ENCODE assay signal across 21 cellular contexts in genomic region chr17:31570231-31570630, GRCh38.
DNase-seq lines count a peak whose midpoint lies in the region; ATAC-seq lines count a peak whose summit lies in the region.
"Had no signal": no experiment of that assay in that cellular context is flagged by ENCODE, and none has a peak within 500 bp of the region (broad histone marks: within the 10 kb centered on the region; RNA-seq: fewer than 3 reads in every experiment).

No MANE protein-coding gene starts in this region.

- H2BK15ac ChIP-seq in mesenchymal stem cell (ENCODE audit: low read depth, poor library complexity, severe bottlenecking) = no peak overlapping the region

- no peak overlapping the region for H3K4ac ChIP-seq in mesenchymal stem cell (ENCODE audit: low read depth in 1 of 2, low read length in 2 of 2)

- peak overlapping the region; percentile 1 for H2AK5ac ChIP-seq in mesenchymal stem cell (ENCODE audit: low read length, severe bottlenecking)

- H2AFZ ChIP-seq in mesenchymal stem cell (ENCODE audit: low read depth, low read length) = no peak overlapping the region

- H3K23ac ChIP-seq in mesenchymal stem cell (ENCODE audit: low read length in 2 of 2) = no peak overlapping the region

- peak overlapping the region; percentile 57 for H4K91ac ChIP-seq in mesenchymal stem cell (ENCODE audit: low read length)

- H4K8ac ChIP-seq in mesenchymal stem cell (ENCODE audit: low read length) = no peak overlapping the region

- H3K36me3 ChIP-seq in mesenchymal stem cell (ENCODE audit: control insufficient read depth in 1 of 2, insufficient read depth in 2 of 2, low read depth in 1 of 2, low read length in 2 of 2) (peaks cover 51 to 58% of the 10 kb centered on the region in 2 experiments), skeletal muscle tissue (ENCODE audit: control insufficient read depth in 3 of 3, insufficient read depth in 3 of 3, low read length in 3 of 3) (no peaks in the 10 kb centered on the region)
- H3K36me3 ChIP-seq: SJCRH30 had no signal

- no peaks in the 10 kb centered on the region for H3K9me3 ChIP-seq in right cardiac atrium (ENCODE audit: control insufficient read depth, low read length)
- no peaks in the 10 kb centered on the region for H3K9me3 ChIP-seq in mesenchymal stem cell (ENCODE audit: control insufficient read depth, low read length)
- H3K9me3 ChIP-seq in skeletal muscle tissue (ENCODE audit: control insufficient read depth in 3 of 3, low read length in 3 of 3) = no peaks in the 10 kb centered on the region
- H3K9me3 ChIP-seq: SJCRH30 had no signal

- no peaks in the 10 kb centered on the region for H3K79me1 ChIP-seq in mesenchymal stem cell (replicated peaks; ENCODE audit: low read length, poor library complexity, severe bottlenecking)

- H3K9ac ChIP-seq in mesenchymal stem cell (ENCODE audit: low read length) (peak overlapping the region; percentile 63), skeletal muscle tissue (ENCODE audit: low read depth in 1 of 3, low read length in 3 of 3) (no peak overlapping the region)

- ATAC-seq in right cardiac atrium (no peak), left ventricle myocardium superior (no peak)
- ATAC-seq: HCT116 had no signal

- peak overlapping the region in 1 of 2 experiments; percentile 45 for H2BK12ac ChIP-seq in mesenchymal stem cell (ENCODE audit: low read length in 2 of 2)

- no peak overlapping the region for H3K18ac ChIP-seq in mesenchymal stem cell (ENCODE audit: low read depth in 1 of 2, low read length in 2 of 2)

- in situ Hi-C loops in KBM-7 (cut with MboI; ENCODE audit: low pct_unique_long_range_greater_than_20kb, low sequenced_read_pairs) = no loop called here

- peak overlapping the region; percentile 54 for H2BK120ac ChIP-seq in mesenchymal stem cell (ENCODE audit: low read depth, low read length)

- H3K27ac ChIP-seq in right cardiac atrium (ENCODE audit: low read length) (peak overlapping the region; percentile 20), mesenchymal stem cell (ENCODE audit: low read length, poor library complexity, severe bottlenecking) (peak overlapping the region; percentile 7), skeletal muscle tissue (ENCODE audit: low read depth, low read length) (peak overlapping the region; percentile 69)
- H3K27ac ChIP-seq: SJCRH30 had no signal

- H3K4me3 ChIP-seq in right cardiac atrium (ENCODE audit: low read length) (no peak overlapping the region), mesenchymal stem cell (ENCODE audit: insufficient read depth in 1 of 2, low read depth in 1 of 2, low read length in 2 of 2) (no peak overlapping the region), skeletal muscle tissue (ENCODE audit: low read length in 3 of 3) (no peak overlapping the region)
- H3K4me3 ChIP-seq: SJCRH30 had no signal

- no peak overlapping the region for H3K14ac ChIP-seq in mesenchymal stem cell (ENCODE audit: low read length in 2 of 2)

- 87% methylated on average over 6 of the region's 6 CpGs for WGBS in right cardiac atrium
- 96% methylated on average over 5 of the region's 6 CpGs for WGBS in mesenchymal stem cell

- no peaks in the 10 kb centered on the region for H3K27me3 ChIP-seq in right cardiac atrium (ENCODE audit: control insufficient read depth, insufficient read depth)
- H3K27me3 ChIP-seq in mesenchymal stem cell (ENCODE audit: control insufficient read depth in 1 of 2, insufficient read depth in 1 of 2, low read length in 2 of 2) = no peaks in the 10 kb centered on the region
- no peaks in the 10 kb centered on the region for H3K27me3 ChIP-seq in skeletal muscle tissue (ENCODE audit: control insufficient read depth in 3 of 3, insufficient read depth in 3 of 3, low read length in 3 of 3)

- no peak overlapping the region for H2BK5ac ChIP-seq in mesenchymal stem cell (ENCODE audit: low read depth, low read length, poor library complexity, severe bottlenecking)

- H3K4me1 ChIP-seq in right cardiac atrium (ENCODE audit: control insufficient read depth, insufficient read depth, low read length) (peaks cover 33% of the 10 kb centered on the region), mesenchymal stem cell (ENCODE audit: control insufficient read depth, insufficient read depth, low read depth, low read length) (peaks cover 53% of the 10 kb centered on the region), skeletal muscle tissue (ENCODE audit: control insufficient read depth in 3 of 3, insufficient read depth in 3 of 3, low read length in 3 of 3) (peaks cover 32 to 47% (median 40%) of the 10 kb centered on the region in 3 donors)
- H3K4me1 ChIP-seq: SJCRH30 had no signal

- DNase-seq in right cardiac atrium (no peak), left ventricle myocardium superior (no peak), mesenchymal stem cell (no peak), KBM-7 (no peak)
- DNase-seq in central memory CD4-positive, alpha-beta T cell = no peak
- no peak for DNase-seq in activated CD4-positive, alpha-beta T cell treated with anti-CD3 and anti-CD28 coated beads, Interleukin-2, amount 50 U/mL, for 1 hour
- no peak for DNase-seq in stimulated activated CD4-positive, alpha-beta T cell treated with anti-CD3 and anti-CD28 coated beads, Interleukin-4, amount 100 ng/mL, for 24 hours
- DNase-seq: activated CD4-positive, CD25-positive, alpha-beta regulatory T cell; activated CD8-positive, alpha-beta memory T cell treated with anti-CD3 and anti-CD28 coated beads for 24 hours; activated naive CD8-positive, alpha-beta T cell treated with anti-CD3 and anti-CD28 coated beads for 36 hours; CD4-positive, CD25-positive, alpha-beta regulatory T cell; head of caudate nucleus; Kasumi-1; midbrain; NCI-H1092 treated with DMSO at 0.1 percent for 48 hours; NCI-H2081 treated with DMSO at 0.1 percent for 48 hours; NCI-H524 treated with DMSO at 0.1 percent for 48 hours; SJCRH30; stimulated activated CD4-positive, alpha-beta T cell treated with anti-CD3 and anti-CD28 coated beads, Interleukin-2, amount 100 ng/mL, for 48 hours had no signal

- no peak overlapping the region for H3K4me2 ChIP-seq in mesenchymal stem cell (ENCODE audit: low read length, poor library complexity, severe bottlenecking)

- intact Hi-C loops in right cardiac atrium (cut with DNase I) (no loop called here), left ventricle myocardium superior (cut with micrococcal nuclease) (no loop called here)

Comparison
In these comparisons a context has a peak if more than half of its experiments do, and no peak if none do; other contexts are left out.
1. H3K27ac ChIP-seq: peak in every context shown above with its lines; median percentile 69 in skeletal muscle tissue; 20 in right cardiac atrium; 7 in mesenchymal stem cell.